In genomic region chr1:234730110-234730509, GRCh38 we compare ENCODE assay signal across 1 cellular context.
TF ChIP-seq lines count a peak whose summit lies in the region.

No MANE protein-coding gene starts in this region.

TF ChIP-seq in H1, 55 proteins besides CTCF, POLR2A, EP300 and RAD21 (continued from another document):
- TF ChIP-seq SAP30 (IDR thresholded peaks at IDR 0.05; ENCODE audit: insufficient read depth, insufficient replicate concordance, low read length) (no peak), MAX (IDR thresholded peaks at IDR 0.05) (no peak), KDM5A (IDR thresholded peaks at IDR 0.05; ENCODE audit: low read length) (no peak)
TF ChIP-seq in H1: peak in this region for 0.
